ENCODE assay signal across 8 cellular contexts in the genomic region with DNA sequence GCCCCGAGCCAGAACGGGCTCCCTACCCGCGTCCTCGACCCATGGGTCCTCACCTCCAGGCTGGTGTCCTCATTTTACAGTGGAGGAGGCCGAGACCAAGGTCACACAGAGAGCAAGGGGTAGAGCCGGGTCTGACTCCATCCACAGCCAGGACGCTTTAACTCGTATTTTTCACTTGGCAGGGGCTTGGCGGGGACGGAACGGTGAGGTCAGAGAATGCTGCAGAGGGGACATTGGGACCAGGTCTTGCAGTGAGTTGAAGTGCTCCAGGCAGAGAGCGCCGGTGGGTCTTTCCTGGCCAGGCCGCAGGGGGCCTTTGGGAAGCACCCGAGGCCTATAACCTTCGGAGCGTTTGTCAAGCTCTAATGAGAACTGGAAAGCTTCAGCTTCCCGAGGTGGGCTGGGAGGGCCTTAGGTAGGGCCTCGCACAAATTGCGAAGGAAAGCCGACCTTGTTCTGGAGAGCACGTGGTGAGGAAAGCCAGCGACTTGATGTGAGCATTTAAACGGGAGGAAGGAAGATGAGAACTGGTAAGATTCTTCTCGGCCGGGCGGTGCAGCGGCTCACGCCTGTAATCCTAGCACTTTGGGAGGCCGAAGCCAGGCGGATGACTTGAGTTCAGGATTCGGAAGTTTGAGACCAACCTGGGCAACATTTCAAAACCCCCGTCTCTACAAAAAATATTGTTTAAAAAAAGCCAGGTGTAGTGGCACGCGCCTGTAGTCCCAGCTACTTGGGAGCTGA. TPM values are rescaled to one million over a fixed set of nuclear protein-coding genes. Genes with fewer than 3 reads are reported as not detected.
DNase-seq lines count a peak whose midpoint lies in the region; ATAC-seq, FAIRE-seq and TF ChIP-seq lines count a peak whose summit lies in the region.

No MANE protein-coding gene starts in this region.

- H3K4me2 ChIP-seq in A549 = peak overlapping the region; percentile 86
- H3K4me2 ChIP-seq in K562 (ENCODE audit: insufficient read depth, low read length) = peak overlapping the region; percentile 96

- ATAC-seq in A549 = peak; percentile 1 to 4; a peak in 3 of 6 replicates
- no peak; the same call in 2 of the 3 replicates for ATAC-seq in K562
- ATAC-seq in right lobe of liver = peak in 1 of 4 donors; percentile 0
- peak in 1 of 2 donors; percentile 1 for ATAC-seq in upper lobe of left lung (ENCODE audit: low FRiP score in 2 of 2)
- ATAC-seq in HG03571 (IDR thresholded peaks at IDR 0.05; ENCODE audit: unreplicated experiment) = no peak

- H3K9me3 ChIP-seq in A549 (no peaks in the 10 kb centered on the region), HUES64 (ENCODE audit: insufficient read depth, low read depth, low read length) (no peaks in the 10 kb centered on the region), K562 (replicated peaks; ENCODE audit: control insufficient read depth, insufficient read depth, low read depth, low read length) (no peaks in the 10 kb centered on the region), right lobe of liver (no peaks in the 10 kb centered on the region), upper lobe of left lung (no peaks in the 10 kb centered on the region)

- H3K9ac ChIP-seq in HUES64 (ENCODE audit: low read depth, low read length) (peak overlapping the region; percentile 84; the same call in 1 of the 2 replicates), K562 (ENCODE audit: insufficient read depth in 1 of 2, low read depth in 2 of 2, low read length in 2 of 2) (peak overlapping the region; percentile 67 to 99)

- DNase-seq in A549 (ENCODE audit: low read depth in 1 of 2, low spot score in 1 of 2) = no peak
- no peak for DNase-seq in K562 (ENCODE audit: extremely low read depth in 1 of 4, low spot score in 3 of 4)
- peak in 1 of 3 donors; percentile 26 for DNase-seq in right lobe of liver
- DNase-seq in upper lobe of left lung = no peak
- DNase-seq in Ammon's horn (ENCODE audit: low spot score) = no peak
- no peak for DNase-seq in DMS153 treated with DMSO at 0.1 percent for 48 hours (lab: John Stamatoyannopoulos, UW; ENCODE audit: unreplicated experiment)

- in situ Hi-C loops in K562 (cut with MboI) = no loop called here

- no peak for TF ChIP-seq POLR2A in A549 (IDR thresholded peaks at IDR 0.05; ENCODE audit: low read length)
- no peak for TF ChIP-seq POLR2A in K562 (conservative IDR thresholded peaks at IDR 0.05)
- TF ChIP-seq POLR2A in right lobe of liver (IDR thresholded peaks at IDR 0.05) = no peak
- no peak for TF ChIP-seq POLR2A in upper lobe of left lung (IDR thresholded peaks at IDR 0.05)

- peaks cover 54% of the 10 kb centered on the region for H3K79me2 ChIP-seq in K562 (ENCODE audit: control insufficient read depth, insufficient read depth, low read length)

- POLR2A ChIA-PET in A549 (lab: Yijun Ruan, JAX) (no interaction called here), K562 (lab: Yijun Ruan, JAX) (interaction anchor here (0.6 to 1.3 kb wide), 3 partner anchors 9 to 156 kb away, joined by 3 read pairs; no protein-coding TSS in a partner anchor)

- H3K27ac ChIP-seq in A549 (peak overlapping the region; percentile 95 to 96), HUES64 (ENCODE audit: low read depth, low read length) (peak overlapping the region; percentile 17; the same call in 1 of the 2 replicates), K562 (ENCODE audit: extremely low read depth, low read depth, low read length) (peak overlapping the region; percentile 76), right lobe of liver (peak overlapping the region; percentile 76 to 84 (median 81)), upper lobe of left lung (peak overlapping the region; percentile 54 to 88 (median 78))

- CTCF ChIA-PET in A549 (lab: Yijun Ruan, JAX) (interaction anchor here (0.7 to 1.3 kb wide), 3 partner anchors 9 to 330 kb away, joined by 4 to 6 read pairs (median 4); no protein-coding TSS in a partner anchor), K562 (lab: Yijun Ruan, JAX; ENCODE audit: low intra/inter-chr PET ratio) (no interaction called here)

- no peaks in the 10 kb centered on the region for H3K36me3 ChIP-seq in HUES64 (ENCODE audit: insufficient read depth, low read length)
- H3K36me3 ChIP-seq in K562 (ENCODE audit: control insufficient read depth, insufficient read depth, low read length) = peaks cover 21% of the 10 kb centered on the region; the same call in 1 of the 3 replicates
- no peaks in the 10 kb centered on the region for H3K36me3 ChIP-seq in right lobe of liver
- H3K36me3 ChIP-seq in upper lobe of left lung = no peaks in the 10 kb centered on the region

- H3K9me1 ChIP-seq in K562 (ENCODE audit: control insufficient read depth, insufficient read depth, low read length) = peaks cover 5% of the 10 kb centered on the region

- peaks cover 18% of the 10 kb centered on the region for H4K20me1 ChIP-seq in K562 (replicated peaks; ENCODE audit: control insufficient read depth, insufficient read depth, low read length)

- H3K4me1 ChIP-seq in A549 (peaks cover 37% of the 10 kb centered on the region), HUES64 (ENCODE audit: insufficient read depth, low read length) (peaks cover 20% of the 10 kb centered on the region), K562 (replicated peaks in 1 of 2; ENCODE audit: control insufficient read depth in 2 of 2, insufficient read depth in 2 of 2, low read length in 2 of 2) (peaks cover 26 to 54% of the 10 kb centered on the region in 2 experiments; a peak in 4 of 5 replicates), right lobe of liver (peaks cover 0 to 29% (median 8%) of the 10 kb centered on the region in 4 donors), upper lobe of left lung (peaks cover 43 to 51% (median 45%) of the 10 kb centered on the region in 4 donors)

- TF ChIP-seq EP300 in A549 (IDR thresholded peaks at IDR 0.05) = no peak
- no peak for TF ChIP-seq EP300 in K562 (IDR thresholded peaks at IDR 0.05; ENCODE audit: low read length)
- no peak for TF ChIP-seq EP300 in upper lobe of left lung (IDR thresholded peaks at IDR 0.05)

- TF ChIP-seq RAD21 in A549 (conservative IDR thresholded peaks at IDR 0.05 in 1 of 2, IDR thresholded peaks at IDR 0.05 in 1 of 2) = no peak
- no peak for TF ChIP-seq RAD21 in K562 (CRISPR knock-in tag; conservative IDR thresholded peaks at IDR 0.05 in 1 of 2, IDR thresholded peaks at IDR 0.05 in 1 of 2)

- no TSS peak for BruUV-seq in K562 (replicated peaks; lab: Mats Ljungman, UMichigan)

- peak overlapping the region; percentile 84 for H2AFZ ChIP-seq in K562 (ENCODE audit: low read depth, low read length)

- intact Hi-C loops in K562 (cut with micrococcal nuclease) (no loop called here), right lobe of liver (cut with DNase I) (no loop called here)

- FAIRE-seq in A549 (lab: Jason Lieb, UNC) = no peak
- FAIRE-seq in K562 (lab: Jason Lieb, UNC) = no peak

- H3K27me3 ChIP-seq in HUES64 (ENCODE audit: insufficient read depth, low read length) (peaks cover 22% of the 10 kb centered on the region), K562 (ENCODE audit: control insufficient read depth in 2 of 2, insufficient read depth in 2 of 2, low read length in 2 of 2) (no peaks in the 10 kb centered on the region), right lobe of liver (no peaks in the 10 kb centered on the region), upper lobe of left lung (no peaks in the 10 kb centered on the region)

- H3K4me3 ChIP-seq in A549 (peak overlapping the region; percentile 96), HUES64 (ENCODE audit: low read length) (peak overlapping the region; percentile 80), K562 (peak overlapping the region; percentile 70), right lobe of liver (peak overlapping the region; percentile 84 to 99 (median 93)), upper lobe of left lung (peak overlapping the region; percentile 45 to 99 (median 96))

- 83% methylated on average over 36 of the region's 36 CpGs for WGBS in A549 (ENCODE audit: missing lambda C conversion rate)
- 67% methylated on average over 36 of the region's 36 CpGs for WGBS in HUES64
- WGBS in K562 (ENCODE audit: insufficient coverage, low coverage, missing lambda C conversion rate) = 61% methylated on average over 18 of the region's 36 CpGs
- WGBS in right lobe of liver (ENCODE audit: insufficient coverage, low coverage, low lambda C conversion rate, missing lambda C conversion rate) = 58% methylated on average over 14 of the region's 36 CpGs
- WGBS in upper lobe of left lung, 2 donors = 66 to 74% methylated on average over 23 to 36 of the region's 36 CpGs

- TF ChIP-seq CTCF in A549 (IDR thresholded peaks at IDR 0.05) (no peak), K562 (IDR thresholded peaks at IDR 0.05 in 2 of 3, conservative IDR thresholded peaks at IDR 0.05 in 1 of 3; ENCODE audit: insufficient read depth in 2 of 3, low read depth in 1 of 3, low read length in 3 of 3) (no peak), right lobe of liver (IDR thresholded peaks at IDR 0.05) (no peak), upper lobe of left lung (IDR thresholded peaks at IDR 0.05) (no peak)

RNA-seq across cellular contexts. Expression of a gene that starts 0.9 kb away (rescaled TPM):
- 23.5 and 23.6 TPM in 2 replicates for polyA plus RNA-seq in A549 (2011; rRNA removed)
- polyA plus RNA-seq in A549 (2012; cell fraction: cytosol; rRNA removed) = 105 and 145 TPM in 2 replicates
- polyA plus RNA-seq in A549 (2012; cell fraction: nucleus; rRNA removed) = 466 and 990 TPM in 2 replicates
- polyA plus RNA-seq in A549 (2017; fragmentation: RNase III; extraction: RNeasy Plus Mini Kit Qiagen cat#74134 plus additional on column Dnase treatment) = 87.8 to 98.8 TPM (median 93.1 TPM) in 3 replicates
- polyA minus RNA-seq in A549 (2011; rRNA and poly(A)+ RNA removed) = 18.8 and 35.7 TPM in 2 replicates
- polyA plus RNA-seq in HUES64 (2013, experiment 1 of 2) = 41.0 TPM
- 41.9 TPM for polyA plus RNA-seq in HUES64 (2013, experiment 2 of 2)
- total RNA-seq in K562 (2011; cell fraction: chromatin; rRNA removed; ENCODE audit: low replicate concordance) = 95.4 and 344 TPM in 2 replicates
- 211 and 238 TPM in 2 replicates for total RNA-seq in K562 (2011; cell fraction: nucleolus; rRNA removed)
- total RNA-seq in K562 (2011; cell fraction: nucleoplasm; rRNA removed) = 98.1 and 116 TPM in 2 replicates
- total RNA-seq in K562 (2014; rRNA removed) = 63.0 and 94.0 TPM in 2 replicates
- 13.7 and 21.2 TPM in 2 replicates for total RNA-seq in K562 (2014; rRNA removed; fragmentation: Illumina TruSeq; extraction: Trizol)
- total RNA-seq in K562 (2015; rRNA removed; fragmentation: Illumina TruSeq; extraction: Trizol) = 33.2 and 34.8 TPM in 2 replicates
- 126 and 140 TPM in 2 replicates for total RNA-seq in K562 (2021)
- 15.3 and 40.1 TPM in 2 replicates for polyA plus RNA-seq in K562 (2011; rRNA removed)
- 15.5 and 39.0 TPM in 2 replicates for polyA plus RNA-seq in K562 (2011; cell fraction: cytosol; rRNA removed)
- 204 and 334 TPM in 2 replicates for polyA plus RNA-seq in K562 (2011; cell fraction: nucleus; rRNA removed)
- 52.7 and 74.7 TPM in 2 replicates for polyA plus RNA-seq in K562 (2012)
- polyA plus RNA-seq in K562 (2014; fragmentation: Illumina TruSeq; extraction: Trizol) = 71.2 and 88.2 TPM in 2 replicates
- under 1 TPM; 0.21 to 0.25 TPM for polyA plus RNA-seq in K562 (2014; fragmentation: Nextera tagmentation; extraction: Ambion mirVana)
- 72.8 and 73.4 TPM in 2 replicates for polyA plus RNA-seq in K562 (2014; rRNA removed)
- polyA minus RNA-seq in K562 (2011; rRNA and poly(A)+ RNA removed) = 12.6 and 14.7 TPM in 2 replicates
- polyA minus RNA-seq in K562 (2011; cell fraction: cytosol; rRNA and poly(A)+ RNA removed) = 49.7 and 59.2 TPM in 2 replicates
- polyA minus RNA-seq in K562 (2011; cell fraction: nucleus; rRNA and poly(A)+ RNA removed) = 57.4 and 59.4 TPM in 2 replicates
- 100 to 1,000 TPM in 5 of 6 experiments, 10 to 100 TPM in 1; 88.9 to 224 (median 166) TPM for total RNA-seq in right lobe of liver
- total RNA-seq in upper lobe of left lung = 100 to 1,000 TPM in 2 of 6 donors, 10 to 100 TPM in 4; 47.9 to 137 (median 87.2) TPM

RNA-seq across cellular contexts. Expression of a gene that starts 37.0 kb away (rescaled TPM):
- 0.05 and 0.07 TPM in 2 replicates for polyA plus RNA-seq in A549 (2011; rRNA removed)
- 0.11 and 0.16 TPM in 2 replicates for polyA plus RNA-seq in A549 (2012; cell fraction: cytosol; rRNA removed)
- 0.28 and 0.36 TPM in 2 replicates for polyA plus RNA-seq in A549 (2012; cell fraction: nucleus; rRNA removed)
- polyA plus RNA-seq in A549 (2017; fragmentation: RNase III; extraction: RNeasy Plus Mini Kit Qiagen cat#74134 plus additional on column Dnase treatment) = 0.08 to 0.12 TPM (median 0.10 TPM) in 3 replicates
- 0.10 and 0.12 TPM in 2 replicates for polyA minus RNA-seq in A549 (2011; rRNA and poly(A)+ RNA removed)
- polyA plus RNA-seq in HUES64 (2013, experiment 1 of 2) = 3.3 TPM
- 4.2 TPM for polyA plus RNA-seq in HUES64 (2013, experiment 2 of 2)
- total RNA-seq in K562 (2011; cell fraction: chromatin; rRNA removed; ENCODE audit: low replicate concordance) = not detected in 2 replicates
- 0.13 TPM in 1 of 2 replicates, not detected in the other for total RNA-seq in K562 (2011; cell fraction: nucleolus; rRNA removed)
- total RNA-seq in K562 (2011; cell fraction: nucleoplasm; rRNA removed) = not detected in 2 replicates
- total RNA-seq in K562 (2014; rRNA removed) = not detected in 2 replicates
- not detected in 2 replicates for total RNA-seq in K562 (2014; rRNA removed; fragmentation: Illumina TruSeq; extraction: Trizol)
- total RNA-seq in K562 (2015; rRNA removed; fragmentation: Illumina TruSeq; extraction: Trizol) = not detected in 2 replicates
- total RNA-seq in K562 (2021) = not detected in 2 replicates
- polyA plus RNA-seq in K562 (2011; rRNA removed) = not detected in 2 replicates
- polyA plus RNA-seq in K562 (2011; cell fraction: cytosol; rRNA removed) = not detected in 2 replicates
- not detected in 2 replicates for polyA plus RNA-seq in K562 (2011; cell fraction: nucleus; rRNA removed)
- polyA plus RNA-seq in K562 (2012) = not detected in 2 replicates
- not detected in 2 replicates for polyA plus RNA-seq in K562 (2014; fragmentation: Illumina TruSeq; extraction: Trizol)
- not detected for polyA plus RNA-seq in K562 (2014; fragmentation: Nextera tagmentation; extraction: Ambion mirVana)
- not detected in 2 replicates for polyA plus RNA-seq in K562 (2014; rRNA removed)
- polyA minus RNA-seq in K562 (2011; rRNA and poly(A)+ RNA removed) = not detected in 2 replicates
- not detected in 2 replicates for polyA minus RNA-seq in K562 (2011; cell fraction: cytosol; rRNA and poly(A)+ RNA removed)
- polyA minus RNA-seq in K562 (2011; cell fraction: nucleus; rRNA and poly(A)+ RNA removed) = not detected in 2 replicates
- not detected for total RNA-seq in right lobe of liver
- total RNA-seq in upper lobe of left lung = under 1 TPM in 2 of 6 donors, not detected in 4; 0.34 TPM

Comparison
In these comparisons a context has a peak if more than half of its experiments do, and no peak if none do; other contexts are left out.
1. ATAC-seq: peak in A549 (2 of 2); none in K562 (single experiment) and HG03571 (single experiment).
2. H3K27ac ChIP-seq: peak in every context shown above with its lines; median percentile 96 in A549; 81 in right lobe of liver; 78 in upper lobe of left lung; 76 in K562; 17 in HUES64.
3. Peak in every context shown above with its lines, with median percentiles within 50 percentile points of each other: H3K4me3 ChIP-seq.